ENCODE assay signal across 10 cellular contexts in the genomic region with DNA sequence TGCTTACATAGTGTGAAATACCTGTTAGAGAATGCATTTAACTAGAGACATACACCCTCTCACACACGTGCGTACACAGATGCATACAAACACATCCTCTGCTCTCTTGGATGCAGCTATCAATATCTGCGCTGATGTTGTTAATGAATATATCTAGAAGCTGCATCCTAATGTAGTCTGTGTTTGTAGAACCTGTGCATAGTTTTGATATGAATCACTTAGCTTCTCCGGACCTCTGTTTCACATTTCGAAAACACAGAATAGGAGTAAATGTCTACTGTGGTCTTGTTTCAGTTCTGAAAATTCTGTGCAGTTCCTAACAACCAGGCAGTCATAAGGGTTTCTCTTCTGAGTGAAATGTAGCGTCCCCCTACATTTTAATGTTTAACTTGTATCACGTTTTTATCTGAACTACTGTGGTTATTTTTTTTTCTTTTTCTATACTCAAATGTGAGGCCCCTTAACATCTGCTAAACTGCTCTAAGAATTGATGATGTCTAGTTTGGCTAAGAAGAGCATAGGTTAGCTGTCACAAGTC.
DNase-seq lines count a peak whose midpoint lies in the region; ATAC-seq lines count a peak whose summit lies in the region.
"Had no signal": no experiment of that assay in that cellular context is flagged by ENCODE, and none has a peak within 500 bp of the region (broad histone marks: within the 10 kb centered on the region; RNA-seq: fewer than 3 reads in every experiment).

No MANE protein-coding gene starts in this region.

- CTCF ChIA-PET in activated naive CD4-positive, alpha-beta T cell treated with anti-CD3 and anti-CD28 coated beads for 36 hours (lab: Charles Lee), result interaction anchor here (0.7 to 2.3 kb wide), 7 partner anchors 10 to 563 kb away, joined by 3 to 10 read pairs (median 3); no protein-coding TSS in a partner anchor

- peaks cover 41% of the 10 kb centered on the region for H3K4me1 Mint-ChIP-seq in activated naive CD4-positive, alpha-beta T cell treated with anti-CD3 and anti-CD28 coated beads for 36 hours (ENCODE audit: low read depth)
- peaks cover 62% of the 10 kb centered on the region for H3K4me1 Mint-ChIP-seq in activated T-helper 1 cell treated with anti-CD3 and anti-CD28 coated beads, Interleukin-12 subunit alpha, Interleukin-12 subunit beta, Interleukin-2, Interleukin-4 antibody, amounts not matched to agents 30 ng/mL and 10 ng/mL and 1 ng/mL, durations not matched to agents 14 hours and 24 hours and 36 hours (ENCODE audit: low read depth)
- H3K4me1 Mint-ChIP-seq in stimulated activated naive CD8-positive, alpha-beta T cell treated with anti-CD3 and anti-CD28 coated beads, Interleukin-15, amount 100 ng/mL, for 72 hours, result peaks cover 62% of the 10 kb centered on the region

- peak; percentile 90 for ATAC-seq in HG03060 (IDR thresholded peaks at IDR 0.05; ENCODE audit: low read depth, unreplicated experiment)
- peak; percentile 97 for ATAC-seq in stimulated activated naive CD8-positive, alpha-beta T cell treated with anti-CD3 and anti-CD28 coated beads, Interleukin-15, amount 100 ng/mL, for 72 hours

- H3K27me3 Mint-ChIP-seq in activated naive CD4-positive, alpha-beta T cell treated with anti-CD3 and anti-CD28 coated beads for 36 hours (ENCODE audit: low read depth), result no peaks in the 10 kb centered on the region
- H3K27me3 Mint-ChIP-seq in activated T-helper 1 cell treated with anti-CD3 and anti-CD28 coated beads, Interleukin-12 subunit alpha, Interleukin-12 subunit beta, Interleukin-2, Interleukin-4 antibody, amounts not matched to agents 30 ng/mL and 10 ng/mL and 1 ng/mL, durations not matched to agents 14 hours and 24 hours and 36 hours (ENCODE audit: insufficient read depth), result no peaks in the 10 kb centered on the region
- no peaks in the 10 kb centered on the region for H3K27me3 Mint-ChIP-seq in stimulated activated naive CD8-positive, alpha-beta T cell treated with anti-CD3 and anti-CD28 coated beads, Interleukin-15, amount 100 ng/mL, for 72 hours
- H3K27me3 Mint-ChIP-seq: brain had no signal

- H3K36me3 Mint-ChIP-seq in activated naive CD4-positive, alpha-beta T cell treated with anti-CD3 and anti-CD28 coated beads for 36 hours (ENCODE audit: low read depth), result no peaks in the 10 kb centered on the region
- H3K36me3 Mint-ChIP-seq in activated T-helper 1 cell treated with anti-CD3 and anti-CD28 coated beads, Interleukin-12 subunit alpha, Interleukin-12 subunit beta, Interleukin-2, Interleukin-4 antibody, amounts not matched to agents 30 ng/mL and 10 ng/mL and 1 ng/mL, durations not matched to agents 14 hours and 24 hours and 36 hours (ENCODE audit: low read depth), result peaks cover 4% of the 10 kb centered on the region

- H3K4me3 Mint-ChIP-seq in activated naive CD4-positive, alpha-beta T cell treated with anti-CD3 and anti-CD28 coated beads for 36 hours, result no peak overlapping the region
- peak overlapping the region; percentile 41 for H3K4me3 Mint-ChIP-seq in activated T-helper 1 cell treated with anti-CD3 and anti-CD28 coated beads, Interleukin-12 subunit alpha, Interleukin-12 subunit beta, Interleukin-2, Interleukin-4 antibody, amounts not matched to agents 30 ng/mL and 10 ng/mL and 1 ng/mL, durations not matched to agents 14 hours and 24 hours and 36 hours
- peak overlapping the region; percentile 42 to 45 for H3K4me3 Mint-ChIP-seq in stimulated activated naive CD8-positive, alpha-beta T cell treated with anti-CD3 and anti-CD28 coated beads, Interleukin-15, amount 100 ng/mL, for 72 hours

- DNase-seq in activated naive CD4-positive, alpha-beta T cell treated with anti-CD3 and anti-CD28 coated beads for 36 hours, result no peak
- no peak for DNase-seq in activated naive CD4-positive, alpha-beta T cell (lab: John Stamatoyannopoulos, UW)
- no peak for DNase-seq in activated T-helper 1 cell treated with anti-CD3 and anti-CD28 coated beads, Interleukin-12 subunit alpha, Interleukin-12 subunit beta, Interleukin-2, Interleukin-4 antibody, amounts not matched to agents 30 ng/mL and 10 ng/mL and 1 ng/mL, durations not matched to agents 14 hours and 24 hours and 36 hours (ENCODE audit: low spot score)
- no peak for DNase-seq in stimulated activated naive CD8-positive, alpha-beta T cell treated with anti-CD3 and anti-CD28 coated beads, Interleukin-15, amount 100 ng/mL, for 72 hours
- DNase-seq in amygdala (lab: John Stamatoyannopoulos, UW) (no peak), NCI-H146 treated with DMSO at 0.1 percent for 48 hours (lab: John Stamatoyannopoulos, UW; ENCODE audit: unreplicated experiment) (no peak), NCI-H510A (lab: John Stamatoyannopoulos, UW) (no peak)
- DNase-seq: NCI-H146 had no signal

- peak overlapping the region; percentile 22 for H3K27ac Mint-ChIP-seq in activated naive CD4-positive, alpha-beta T cell treated with anti-CD3 and anti-CD28 coated beads for 36 hours
- H3K27ac Mint-ChIP-seq in activated T-helper 1 cell treated with anti-CD3 and anti-CD28 coated beads, Interleukin-12 subunit alpha, Interleukin-12 subunit beta, Interleukin-2, Interleukin-4 antibody, amounts not matched to agents 30 ng/mL and 10 ng/mL and 1 ng/mL, durations not matched to agents 14 hours and 24 hours and 36 hours, result peak overlapping the region; percentile 87
- peak overlapping the region in 1 of 2 donors; percentile 71 for H3K27ac Mint-ChIP-seq in stimulated activated naive CD8-positive, alpha-beta T cell treated with anti-CD3 and anti-CD28 coated beads, Interleukin-15, amount 100 ng/mL, for 72 hours

- intact Hi-C loops in activated naive CD4-positive, alpha-beta T cell treated with anti-CD3 and anti-CD28 coated beads for 36 hours (cut with micrococcal nuclease), result loop anchor here (1.0 to 2.0 kb wide), 4 partner anchors 8 to 40 kb away; no protein-coding TSS in a partner anchor
- intact Hi-C loops in activated T-helper 1 cell treated with anti-CD3 and anti-CD28 coated beads, Interleukin-12 subunit alpha, Interleukin-12 subunit beta, Interleukin-2, Interleukin-4 antibody, amounts not matched to agents 30 ng/mL and 10 ng/mL and 1 ng/mL, durations not matched to agents 14 hours and 24 hours and 36 hours (cut with micrococcal nuclease), result loop anchor here (1.0 to 5.0 kb wide), 5 partner anchors 8 to 84 kb away; no protein-coding TSS in a partner anchor

- H3K9me3 Mint-ChIP-seq in activated naive CD4-positive, alpha-beta T cell treated with anti-CD3 and anti-CD28 coated beads for 36 hours, result no peaks in the 10 kb centered on the region
- H3K9me3 Mint-ChIP-seq in activated T-helper 1 cell treated with anti-CD3 and anti-CD28 coated beads, Interleukin-12 subunit alpha, Interleukin-12 subunit beta, Interleukin-2, Interleukin-4 antibody, amounts not matched to agents 30 ng/mL and 10 ng/mL and 1 ng/mL, durations not matched to agents 14 hours and 24 hours and 36 hours, result no peaks in the 10 kb centered on the region
- no peaks in the 10 kb centered on the region for H3K9me3 Mint-ChIP-seq in stimulated activated naive CD8-positive, alpha-beta T cell treated with anti-CD3 and anti-CD28 coated beads, Interleukin-15, amount 100 ng/mL, for 72 hours
- H3K9me3 Mint-ChIP-seq: brain had no signal
